8 cellular contexts compared by ENCODE assay signal in genomic region chr4:189721016-189721993, GRCh38.
DNase-seq lines count a peak whose midpoint lies in the region; ATAC-seq, FAIRE-seq and TF ChIP-seq lines count a peak whose summit lies in the region.
"Not testable (repeated sequence)": the region's sequence is repeated elsewhere in the genome, so short reads cannot be mapped to it uniquely, and the experiment has no call there.

No MANE protein-coding gene starts in this region.

- not testable (repeated sequence) for H4K20me1 ChIP-seq in MM.1S (ENCODE audit: insufficient read depth, low read length)

- ATAC-seq in Right ventricle myocardium inferior, result peak; percentile 39

- H3K27me3 ChIP-seq in H7 (ENCODE audit: control insufficient read depth, insufficient read depth, low read length); MM.1S (replicated peaks; ENCODE audit: insufficient read depth, low read length); SJCRH30; bronchial epithelial cell (ENCODE audit: control insufficient read depth, insufficient read depth, low read length); liver (ENCODE audit: control insufficient read depth in 4 of 4, insufficient read depth in 4 of 4, low read length in 3 of 4): not testable (repeated sequence)

- H3K4me3 ChIP-seq in H7 (ENCODE audit: insufficient read depth, low read depth, low read length), result peak overlapping the region; percentile 4; the same call in 1 of the 2 replicates
- H3K4me3 ChIP-seq in MM.1S (ENCODE audit: low read length), result peak overlapping the region; percentile 50; the same call in 1 of the 2 replicates
- H3K4me3 ChIP-seq in SJCRH30, result peak overlapping the region; percentile 57
- H3K4me3 ChIP-seq in bronchial epithelial cell (ENCODE audit: low read depth, low read length), result not testable (repeated sequence)
- H3K4me3 ChIP-seq in liver (ENCODE audit: low read depth in 1 of 3, low read length in 3 of 3), result peak overlapping the region in 2 of 3 donors; percentile 35 to 50
- peak overlapping the region; percentile 17 for H3K4me3 ChIP-seq in skeletal muscle cell (ENCODE audit: low read depth, low read length)

- not testable (repeated sequence) for H3K9me3 ChIP-seq in MM.1S (replicated peaks; ENCODE audit: insufficient read depth, low read length); SJCRH30 (replicated peaks); liver (ENCODE audit: control insufficient read depth in 4 of 4, low read length in 3 of 4)

- peak overlapping the region; percentile 29; the same call in 1 of the 2 replicates for H3K9ac ChIP-seq in MM.1S (ENCODE audit: low read length)
- H3K9ac ChIP-seq in liver (ENCODE audit: low read depth in 1 of 2, low read length in 2 of 2), result not testable (repeated sequence)

- H3K27ac ChIP-seq in MM.1S (ENCODE audit: low read length), result peak overlapping the region; percentile 16; the same call in 1 of the 2 replicates
- not testable (repeated sequence) for H3K27ac ChIP-seq in SJCRH30; liver (ENCODE audit: low read depth in 1 of 2, low read length in 2 of 2)

- WGBS in liver, result 66% methylated on average over 17 of the region's 17 CpGs

- intact Hi-C loops in Right ventricle myocardium inferior (cut with DNase I), result not testable (repeated sequence)

- DNase-seq in A172 (ENCODE audit: low spot score) (peak; percentile 13), SJCRH30 (peak; percentile 15 to 31)
- DNase-seq in H7; MM.1S; bronchial epithelial cell (ENCODE audit: low read depth); Right ventricle myocardium inferior (ENCODE audit: missing footprints); skeletal muscle cell (ENCODE audit: low read depth): not testable (repeated sequence)

- H3K79me2 ChIP-seq in MM.1S (ENCODE audit: low read length), result not testable (repeated sequence)

- FAIRE-seq in bronchial epithelial cell (lab: Jason Lieb, UNC), result peak; percentile 60

- not testable (repeated sequence) for H3K9me2 ChIP-seq in MM.1S (replicated peaks; ENCODE audit: insufficient read depth, low read length)

- not testable (repeated sequence) for H3K36me3 ChIP-seq in H7 (replicated peaks; ENCODE audit: control insufficient read depth, insufficient read depth, low read length); MM.1S (replicated peaks; ENCODE audit: insufficient read depth, low read length); SJCRH30; bronchial epithelial cell (ENCODE audit: control insufficient read depth, insufficient read depth, low read length); liver (ENCODE audit: control insufficient read depth in 4 of 4, insufficient read depth in 3 of 4, low read depth in 1 of 4, low read length in 3 of 4)

- not testable (repeated sequence) for H3F3A ChIP-seq in MM.1S (ENCODE audit: insufficient read depth, low read length)

- not testable (repeated sequence) for H3K4me1 ChIP-seq in MM.1S (ENCODE audit: low read length); SJCRH30; liver (ENCODE audit: control insufficient read depth in 4 of 4, insufficient read depth in 4 of 4, low read length in 3 of 4)

- H2AFZ ChIP-seq in MM.1S (ENCODE audit: low read length), result peak overlapping the region; percentile 23; the same call in 1 of the 2 replicates

- peak overlapping the region; percentile 37; the same call in 1 of the 2 replicates for H3K4me2 ChIP-seq in MM.1S (ENCODE audit: low read depth, low read length)

- not testable (repeated sequence) for TF ChIP-seq RAD21 in liver (IDR thresholded peaks at IDR 0.05)

- TF ChIP-seq CTCF in MM.1S (IDR thresholded peaks at IDR 0.05; ENCODE audit: low read length); bronchial epithelial cell (IDR thresholded peaks at IDR 0.05; ENCODE audit: insufficient read depth, low read length, severe bottlenecking); liver (IDR thresholded peaks at IDR 0.05; ENCODE audit: low read depth, low read length, missing input control): not testable (repeated sequence)
